In the genomic region with DNA sequence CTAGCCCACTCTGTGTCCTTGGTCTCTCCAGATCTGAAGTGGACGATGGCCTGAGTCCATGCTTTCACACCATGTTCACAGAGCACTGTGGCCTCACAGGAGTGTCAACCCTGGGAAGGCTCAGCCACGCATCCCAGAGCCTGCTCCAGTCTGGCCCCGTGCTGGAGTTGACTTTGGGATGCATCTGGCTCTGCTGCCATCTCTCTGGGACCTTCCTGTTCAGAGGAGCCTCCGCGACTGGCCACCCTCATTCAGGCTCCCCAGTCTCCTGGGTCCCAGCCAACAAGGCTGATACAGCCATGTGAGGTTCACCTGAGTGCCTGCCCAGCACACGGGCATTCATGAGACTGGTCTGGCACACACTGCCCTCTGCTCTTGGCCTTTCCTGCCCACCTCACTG, we compare ENCODE assay signal across 31 cellular contexts.
"Had no signal": no experiment of that assay in that cellular context is flagged by ENCODE, and none has a peak within 500 bp of the region (broad histone marks: within the 10 kb centered on the region; RNA-seq: fewer than 3 reads in every experiment).

No MANE protein-coding gene starts in this region.

- H3K36me3 Mint-ChIP-seq: activated naive CD4-positive, alpha-beta T cell treated with anti-CD3 and anti-CD28 coated beads, Interleukin-2, amount 10 ng/mL, durations not matched to agents 7 days and 5 days; activated naive CD8-positive, alpha-beta T cell treated with anti-CD3 and anti-CD28 coated beads, Interleukin-2, amount 10 ng/mL, durations not matched to agents 7 days and 5 days; brain had no signal

- H3K4me1 Mint-ChIP-seq: activated naive CD4-positive, alpha-beta T cell treated with anti-CD3 and anti-CD28 coated beads, Interleukin-2, amount 10 ng/mL, durations not matched to agents 7 days and 5 days; activated naive CD8-positive, alpha-beta T cell treated with anti-CD3 and anti-CD28 coated beads, Interleukin-2, amount 10 ng/mL, durations not matched to agents 7 days and 5 days had no signal

- DNase-seq: activated CD4-positive, alpha-beta T cell treated with anti-CD3 and anti-CD28 coated beads for 48 hours; activated CD4-positive, alpha-beta T cell treated with anti-CD3 and anti-CD28 coated beads, Interleukin-2, amount 50 U/mL, for 48 hours; activated gamma-delta T cell; activated naive CD4-positive, alpha-beta T cell treated with anti-CD3 and anti-CD28 coated beads, Interleukin-2, amount 10 ng/mL, durations not matched to agents 7 days and 5 days; activated naive CD8-positive, alpha-beta T cell treated with anti-CD3 and anti-CD28 coated beads, Interleukin-2, amount 10 ng/mL, durations not matched to agents 7 days and 5 days; activated T-cell treated with anti-CD3 and anti-CD28 coated beads, Interleukin-2, amount 50 U/mL, for 72 hours; cortex of kidney; foreskin fibroblast; heart left ventricle; hypothalamus; kidney glomerular epithelial cell; lower lobe of right lung; mesenchymal stem cell; nucleus accumbens; psoas muscle; sigmoid colon; small intestine; stimulated activated CD4-positive, alpha-beta T cell treated with anti-CD3 and anti-CD28 coated beads, Interleukin-1b, Interleukin-23, amount 100 ng/mL, for 48 hours; stimulated activated CD4-positive, alpha-beta T cell treated with anti-CD3 and anti-CD28 coated beads, Interleukin-4, amount 100 ng/mL, for 4 hours; stimulated activated naive CD4-positive, alpha-beta T cell treated with Interleukin-2 at 50 U/mL for 16 hours; trophoblast cell; WERI-Rb-1 had no signal

- H3K9ac ChIP-seq: parathyroid adenoma had no signal

- H3K4me3 Mint-ChIP-seq: activated naive CD4-positive, alpha-beta T cell treated with anti-CD3 and anti-CD28 coated beads, Interleukin-2, amount 10 ng/mL, durations not matched to agents 7 days and 5 days; activated naive CD8-positive, alpha-beta T cell treated with anti-CD3 and anti-CD28 coated beads, Interleukin-2, amount 10 ng/mL, durations not matched to agents 7 days and 5 days; activated T-cell treated with anti-CD3 and anti-CD28 coated beads, Interleukin-2, amount 50 U/mL, for 72 hours; brain had no signal

- H3K4me3 ChIP-seq: ascending aorta, cardiac muscle cell, heart left ventricle, lower lobe of right lung, psoas muscle, sigmoid colon, thoracic aorta had no signal

- ATAC-seq: activated CD4-positive, CD25-positive, alpha-beta regulatory T cell treated with anti-CD3 and anti-CD28 coated beads, Interleukin-2, amount 50 U/mL, for 24 hours; activated T-cell treated with anti-CD3 and anti-CD28 coated beads, Interleukin-2, amount 50 U/mL, for 72 hours; esophagus mucosa; left lobe of liver; lower lobe of right lung; psoas muscle had no signal

- H2AFZ ChIP-seq: parathyroid adenoma had no signal

- FAIRE-seq: small intestine, TTC549 had no signal

- H3K27ac ChIP-seq: ascending aorta, cardiac muscle cell, heart left ventricle, lower lobe of right lung, parathyroid adenoma, psoas muscle, sigmoid colon, thoracic aorta, WERI-Rb-1 had no signal

- H3K9me3 ChIP-seq: ascending aorta, heart left ventricle, lower lobe of right lung, psoas muscle, sigmoid colon, thoracic aorta had no signal

- H3K9me3 Mint-ChIP-seq: activated naive CD4-positive, alpha-beta T cell treated with anti-CD3 and anti-CD28 coated beads, Interleukin-2, amount 10 ng/mL, durations not matched to agents 7 days and 5 days; activated naive CD8-positive, alpha-beta T cell treated with anti-CD3 and anti-CD28 coated beads, Interleukin-2, amount 10 ng/mL, durations not matched to agents 7 days and 5 days; activated T-cell treated with anti-CD3 and anti-CD28 coated beads, Interleukin-2, amount 50 U/mL, for 72 hours had no signal

- H3K4me1 ChIP-seq: ascending aorta, heart left ventricle, lower lobe of right lung, parathyroid adenoma, psoas muscle had no signal

- H3K27ac Mint-ChIP-seq: activated naive CD4-positive, alpha-beta T cell treated with anti-CD3 and anti-CD28 coated beads, Interleukin-2, amount 10 ng/mL, durations not matched to agents 7 days and 5 days; activated naive CD8-positive, alpha-beta T cell treated with anti-CD3 and anti-CD28 coated beads, Interleukin-2, amount 10 ng/mL, durations not matched to agents 7 days and 5 days; activated T-cell treated with anti-CD3 and anti-CD28 coated beads, Interleukin-2, amount 50 U/mL, for 72 hours had no signal

- H3K79me2 ChIP-seq: parathyroid adenoma had no signal

- H3K27me3 ChIP-seq: ascending aorta, cardiac muscle cell, sigmoid colon had no signal

- H3K36me3 ChIP-seq: ascending aorta, cardiac muscle cell, heart left ventricle, lower lobe of right lung, sigmoid colon, thoracic aorta, WERI-Rb-1 had no signal
